ENCODE assay signal across 9 cellular contexts in the genomic region with DNA sequence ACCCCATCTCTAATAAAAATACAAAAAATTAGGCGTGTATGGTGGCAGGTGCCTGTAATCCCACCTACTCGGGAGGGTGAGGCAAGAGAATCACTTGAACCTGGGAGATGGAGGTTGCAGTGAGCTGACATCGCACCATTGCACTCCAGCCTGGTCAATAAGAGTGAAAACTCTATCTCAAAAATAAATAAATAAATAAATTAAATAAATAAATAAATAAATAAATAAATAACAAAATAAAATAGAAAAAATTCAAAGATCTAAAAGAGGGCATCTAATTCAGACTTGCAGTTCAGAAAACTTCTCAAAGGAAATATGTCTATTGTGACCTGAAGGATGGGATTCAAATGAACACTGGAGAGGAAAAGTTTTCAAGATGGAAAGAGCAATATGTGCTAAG.
"Had no signal": no experiment of that assay in that cellular context is flagged by ENCODE, and none has a peak within 500 bp of the region (broad histone marks: within the 10 kb centered on the region; RNA-seq: fewer than 3 reads in every experiment).

No MANE protein-coding gene starts in this region.

- FAIRE-seq: H1, H54, HTR-8/SVneo, K562 had no signal

- H3K4me3 ChIP-seq: GM23338, K562 had no signal

- DNase-seq: H9, HCEC 1CT, HFFc6, IMR-90 had no signal

- ATAC-seq: GM23338, K562 had no signal
